8 cellular contexts compared by ENCODE assay signal in genomic region chrX:118974908-118975671, GRCh38. TPM values are rescaled to one million over a fixed set of nuclear protein-coding genes. Genes with fewer than 3 reads are reported as not detected.
DNase-seq lines count a peak whose midpoint lies in the region; ATAC-seq and TF ChIP-seq lines count a peak whose summit lies in the region.

No MANE protein-coding gene starts in this region.

- peaks cover 58% of the 10 kb centered on the region for H3K27me3 Mint-ChIP-seq in T-helper 2 cell treated with Interferon-gamma antibody and Interleukin-4, amounts not matched to agents 5 μg/mL and 100 μg/mL, for 36 hours (ENCODE audit: low read depth)
- H3K27me3 Mint-ChIP-seq in brain: peaks cover 80% of the 10 kb centered on the region

- intact Hi-C loops in left colon (cut with DNase I, micrococcal nuclease): no loop called here

- CTCF ChIA-PET in GM10248 (lab: Yijun Ruan, JAX): no interaction called here

- H3K9me3 Mint-ChIP-seq in T-helper 2 cell treated with Interferon-gamma antibody and Interleukin-4, amounts not matched to agents 5 μg/mL and 100 μg/mL, for 36 hours: no peaks in the 10 kb centered on the region
- H3K9me3 Mint-ChIP-seq in brain: peaks cover 0 to 17% (median 8%) of the 10 kb centered on the region in 5 experiments

- H3K27me3 ChIP-seq in HL-60 (ENCODE audit: insufficient read depth, poor library complexity, severe bottlenecking): peaks cover 7% of the 10 kb centered on the region

- POLR2A ChIA-PET in GM10248 (lab: Yijun Ruan, JAX): no interaction called here

- ATAC-seq in left colon (peak; percentile 70), HG02885 (IDR thresholded peaks at IDR 0.05; ENCODE audit: poor library complexity, unreplicated experiment) (no peak)

- H3K4me1 Mint-ChIP-seq in T-helper 2 cell treated with Interferon-gamma antibody and Interleukin-4, amounts not matched to agents 5 μg/mL and 100 μg/mL, for 36 hours (ENCODE audit: low read depth): peaks cover 7% of the 10 kb centered on the region
- H3K4me1 Mint-ChIP-seq in brain: peaks cover 5% of the 10 kb centered on the region

- TF ChIP-seq CTCF in GM10248 (IDR thresholded peaks at IDR 0.05; ENCODE audit: control extremely low read depth, extremely low read depth, low read depth, missing control alignments) (no peak), HL-60 (IDR thresholded peaks at IDR 0.05; ENCODE audit: insufficient read depth, low read length) (no peak), brain (conservative IDR thresholded peaks at IDR 0.05) (no peak)

- H3K4me3 Mint-ChIP-seq in T-helper 2 cell treated with Interferon-gamma antibody and Interleukin-4, amounts not matched to agents 5 μg/mL and 100 μg/mL, for 36 hours: peak overlapping the region; percentile 88
- peak overlapping the region; percentile 85 to 88 (median 87) for H3K4me3 Mint-ChIP-seq in brain

- H3K27ac ChIP-seq in HL-60 (replicated peaks): peak overlapping the region; percentile 87

- H3K36me3 Mint-ChIP-seq in T-helper 2 cell treated with Interferon-gamma antibody and Interleukin-4, amounts not matched to agents 5 μg/mL and 100 μg/mL, for 36 hours (ENCODE audit: low read depth): peaks cover 2% of the 10 kb centered on the region
- H3K36me3 Mint-ChIP-seq in brain: no peaks in the 10 kb centered on the region

- H3K27ac Mint-ChIP-seq in T-helper 2 cell treated with Interferon-gamma antibody and Interleukin-4, amounts not matched to agents 5 μg/mL and 100 μg/mL, for 36 hours: peak overlapping the region; percentile 68
- H3K27ac Mint-ChIP-seq in brain: peak overlapping the region in 1 of 5 experiments; percentile 27

- H3K4me3 ChIP-seq in HL-60 (replicated peaks; ENCODE audit: insufficient read depth, low read length): peak overlapping the region; percentile 61

- DNase-seq in GM10248 (ENCODE audit: extremely low spot score) (peak; percentile 38), HL-60 (ENCODE audit: low read depth in 1 of 2, low spot score in 1 of 2) (peak in 1 of 2 experiments; percentile 47), left colon (peak; percentile 60 to 63), T1000 (lab: John Stamatoyannopoulos, UW) (no peak)
- no peak for DNase-seq in T-helper 2 cell treated with Interferon-gamma antibody and Interleukin-4, amounts not matched to agents 5 μg/mL and 100 μg/mL, for 36 hours (ENCODE audit: low spot score)
- DNase-seq in stimulated activated CD4-positive, alpha-beta T cell treated with anti-CD3 and anti-CD28 coated beads, Interleukin-4, amount 100 ng/mL, for 24 hours: peak; percentile 48

RNA-seq across cellular contexts. Expression of gene LONRF3, which starts 0.7 kb away (rescaled TPM):
- polyA plus RNA-seq in brain (ENCODE audit: insufficient read depth, low read depth, low replicate concordance): 0.20 TPM
- total RNA-seq in left colon: 10 to 100 TPM; 10.8 to 11.1 TPM

Comparison
In these comparisons a context has a peak if more than half of its experiments do, and no peak if none do; other contexts are left out.
1. DNase-seq: peak in GM10248 (single experiment), left colon (2 of 2) and stimulated activated CD4-positive, alpha-beta T cell treated with anti-CD3 and anti-CD28 coated beads, Interleukin-4, amount 100 ng/mL, for 24 hours (single experiment); none in T-helper 2 cell treated with Interferon-gamma antibody and Interleukin-4, amounts not matched to agents 5 μg/mL and 100 μg/mL, for 36 hours (single experiment) and T1000 (single experiment).